In the genomic region with DNA sequence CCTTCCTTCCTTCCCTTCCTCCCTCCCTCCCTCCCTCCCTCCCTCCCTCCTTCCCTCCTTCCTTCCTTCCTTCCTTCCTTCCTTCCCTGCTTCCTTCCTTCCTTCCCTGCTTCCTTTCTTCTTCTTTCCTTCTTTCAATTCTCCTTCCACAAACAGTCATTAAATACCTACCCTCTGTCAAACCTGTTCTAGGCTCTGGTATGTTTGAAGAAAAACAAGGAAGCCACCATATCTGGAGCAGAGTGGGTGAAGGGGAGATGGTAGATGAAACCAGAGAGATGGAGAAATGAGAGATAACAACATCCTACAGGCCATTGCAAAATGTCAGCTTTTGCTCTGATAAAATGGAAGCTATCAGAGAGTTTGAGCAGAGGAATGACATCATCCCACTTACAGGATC, we compare ENCODE assay signal across 28 cellular contexts.
"Had no signal": no experiment of that assay in that cellular context is flagged by ENCODE, and none has a peak within 500 bp of the region (broad histone marks: within the 10 kb centered on the region; RNA-seq: fewer than 3 reads in every experiment).

No MANE protein-coding gene starts in this region.

- H3K27me3 ChIP-seq: neutrophil, ovary, suprapubic skin, testis, tibial artery, transverse colon, upper lobe of right lung, uterus had no signal

- H2AFZ ChIP-seq: parathyroid adenoma had no signal

- H3K79me2 ChIP-seq: parathyroid adenoma had no signal

- H3K4me3 ChIP-seq: ovary, psoas muscle, skin epidermis, suprapubic skin, testis, tibial artery, transverse colon, upper lobe of right lung, uterus had no signal

- ATAC-seq: naive thymus-derived CD8-positive, alpha-beta T cell; natural killer cell treated with Interleukin-12 subunit alpha and Interleukin-12 subunit beta and Interleukin-15 and Interleukin-18, amount 100 ng/mL, for 72 hours; psoas muscle; right cardiac atrium; sciatic nerve; stimulated activated memory B cell treated with anti-CD40 and anti-IgM and Interleukin-4, amounts not matched to agents 10 μg/mL and 1 μg/mL and 100 μg/mL, for 72 hours; stimulated activated naive CD8-positive, alpha-beta T cell treated with anti-CD3 and anti-CD28 coated beads, Interleukin-15, amount 100 ng/mL, for 72 hours; stimulated activated naive CD8-positive, alpha-beta T cell treated with anti-CD3 and anti-CD28 coated beads, Interleukin-15, Interleukin-2, amounts not matched to agents 100 U/mL and 50 U/mL, for 24 hours; upper lobe of right lung had no signal

- H3K4me1 ChIP-seq: parathyroid adenoma, psoas muscle, suprapubic skin, testis, tibial artery, transverse colon, upper lobe of right lung, uterus had no signal

- H3K9ac ChIP-seq: parathyroid adenoma had no signal

- H3K9me3 ChIP-seq: neutrophil, ovary, psoas muscle, suprapubic skin, testis, tibial artery, transverse colon, upper lobe of right lung, uterus had no signal

- H3K36me3 ChIP-seq: neutrophil, ovary, suprapubic skin, tibial artery, transverse colon, upper lobe of right lung, uterus had no signal

- H3K27ac ChIP-seq: neutrophil, ovary, parathyroid adenoma, psoas muscle, skin epidermis, suprapubic skin, testis, tibial artery, transverse colon, upper lobe of right lung, uterus had no signal

- DNase-seq: naive B cell; naive thymus-derived CD8-positive, alpha-beta T cell; nephron progenitor cell; nucleus accumbens; ovary; posterior cingulate gyrus; psoas muscle; right cardiac atrium; stimulated activated CD4-positive, alpha-beta T cell treated with anti-CD3 and anti-CD28 coated beads, Interleukin-15, amount 100 ng/mL, for 24 hours; stimulated activated CD4-positive, alpha-beta T cell treated with anti-CD3 and anti-CD28 coated beads, Interleukin-4, amount 100 ng/mL, for 1 hour; stimulated activated CD4-positive, alpha-beta T cell treated with anti-CD3 and anti-CD28 coated beads, Interleukin-4, amount 100 ng/mL, for 4 hours; stimulated activated CD8-positive, alpha-beta memory T cell treated with anti-CD3 and anti-CD28 coated beads, Interleukin-4, amount 100 ng/mL, for 48 hours; stimulated activated naive CD4-positive, alpha-beta T cell; stimulated activated naive CD8-positive, alpha-beta T cell treated with anti-CD3 and anti-CD28 coated beads, Interleukin-15, amount 100 ng/mL, for 72 hours; stimulated activated naive CD8-positive, alpha-beta T cell treated with anti-CD3 and anti-CD28 coated beads, Interleukin-15, Interleukin-2, amounts not matched to agents 100 U/mL and 50 U/mL, for 24 hours; substantia nigra; testis; tibial artery; transverse colon; upper lobe of right lung; uterus had no signal
